In the genomic region with DNA sequence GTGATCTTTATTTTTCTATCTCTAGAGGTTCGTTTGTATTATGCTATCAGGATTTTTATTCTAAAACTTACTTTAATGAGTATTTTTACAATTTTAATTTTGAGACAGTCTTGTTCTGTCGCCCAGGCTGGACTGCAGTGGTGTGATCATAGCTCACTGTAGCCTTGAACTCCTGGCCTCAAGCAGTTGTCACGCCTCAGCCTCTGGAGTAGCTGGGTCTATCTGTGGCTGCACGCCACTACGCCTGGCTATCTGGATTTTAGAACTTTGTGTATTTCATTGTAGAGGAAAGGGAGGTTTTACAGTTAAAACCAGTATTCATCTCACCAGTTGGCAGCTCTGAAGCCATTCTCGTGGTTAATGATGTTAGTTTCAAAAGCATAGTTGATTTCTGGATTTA, we compare ENCODE assay signal across 13 cellular contexts.
"Had no signal": no experiment of that assay in that cellular context is flagged by ENCODE, and none has a peak within 500 bp of the region (broad histone marks: within the 10 kb centered on the region; RNA-seq: fewer than 3 reads in every experiment).

No MANE protein-coding gene starts in this region.

- H3K9me3 Mint-ChIP-seq: activated naive CD4-positive, alpha-beta T cell treated with anti-CD3 and anti-CD28 coated beads, Interleukin-2, amount 50 U/mL, for 72 hours; nephron progenitor cell; stimulated activated naive CD8-positive, alpha-beta T cell treated with anti-CD3 and anti-CD28 coated beads, Interleukin-15, amount 100 ng/mL, for 72 hours; T-cell had no signal

- H3K27ac ChIP-seq: breast epithelium, foreskin keratinocyte, thoracic aorta, WERI-Rb-1 had no signal

- H3K27me3 Mint-ChIP-seq: stimulated activated naive CD8-positive, alpha-beta T cell treated with anti-CD3 and anti-CD28 coated beads, Interleukin-15, amount 100 ng/mL, for 72 hours; T-cell had no signal

- DNase-seq: activated CD4-positive, alpha-beta T cell treated with anti-CD3 and anti-CD28 coated beads for 4 hours; anterior cingulate cortex; foreskin keratinocyte; islet precursor cell; nephron progenitor cell; stimulated activated CD4-positive, alpha-beta T cell treated with anti-CD3 and anti-CD28 coated beads, Interleukin-4, amount 100 ng/mL, for 1 hour; stimulated activated CD8-positive, alpha-beta memory T cell treated with anti-CD3 and anti-CD28 coated beads, Interleukin-4, amount 100 ng/mL, for 48 hours; stimulated activated naive CD8-positive, alpha-beta T cell treated with anti-CD3 and anti-CD28 coated beads, Interleukin-15, amount 100 ng/mL, for 72 hours; T-cell; WERI-Rb-1 had no signal

- H3K27me3 ChIP-seq: breast epithelium, foreskin keratinocyte had no signal

- H3K27ac Mint-ChIP-seq: nephron progenitor cell; stimulated activated naive CD8-positive, alpha-beta T cell treated with anti-CD3 and anti-CD28 coated beads, Interleukin-15, amount 100 ng/mL, for 72 hours; T-cell had no signal

- H3K4me1 ChIP-seq: breast epithelium had no signal

- H3K9me3 ChIP-seq: thoracic aorta had no signal

- H3K4me3 Mint-ChIP-seq: nephron progenitor cell; stimulated activated naive CD8-positive, alpha-beta T cell treated with anti-CD3 and anti-CD28 coated beads, Interleukin-15, amount 100 ng/mL, for 72 hours; T-cell had no signal

- H3K4me3 ChIP-seq: breast epithelium, thoracic aorta had no signal

- ATAC-seq: foreskin keratinocyte; stimulated activated naive CD8-positive, alpha-beta T cell treated with anti-CD3 and anti-CD28 coated beads, Interleukin-15, amount 100 ng/mL, for 72 hours; T-cell had no signal
